In genomic region chr1:229199892-229200291, GRCh38 we compare ENCODE assay signal across 7 cellular contexts.
DNase-seq lines count a peak whose midpoint lies in the region; ATAC-seq, FAIRE-seq and TF ChIP-seq lines count a peak whose summit lies in the region.

No MANE protein-coding gene starts in this region.

- peak overlapping the region; percentile 66; the same call in 1 of the 2 replicates for H2AFZ ChIP-seq in H1 (ENCODE audit: low read length)

- TF ChIP-seq EP300 in H1 (IDR thresholded peaks at IDR 0.05; ENCODE audit: borderline replicate concordance in 1 of 2, low read depth in 2 of 2, low read length in 2 of 2) (no peak), gastroesophageal sphincter (IDR thresholded peaks at IDR 0.05) (no peak)

- H2AK5ac ChIP-seq in H1 (ENCODE audit: low read depth, low read length), result no peak overlapping the region

- no peak overlapping the region for H3K56ac ChIP-seq in H1 (replicated peaks; ENCODE audit: insufficient read length, low read depth, low read length)

- H2BK20ac ChIP-seq in H1 (ENCODE audit: low read length), result peak overlapping the region; percentile 11; the same call in 1 of the 2 replicates

- POLR2A ChIA-PET in H1 (lab: Charles Lee; ENCODE audit: partially characterized antibody), result interaction anchor here (3.3 kb wide), 1 partner anchor 9 kb away, joined by 10 read pairs; no protein-coding TSS in a partner anchor

- H2BK12ac ChIP-seq in H1 (ENCODE audit: low read depth, low read length), result peak overlapping the region; percentile 78; the same call in 1 of the 2 replicates

- FAIRE-seq in H1 (lab: Jason Lieb, UNC) (no peak), GM19239 (lab: Jason Lieb, UNC) (no peak)

- no peak overlapping the region for H3K4me2 ChIP-seq in H1 (ENCODE audit: insufficient read depth in 1 of 2, low read depth in 2 of 2, low read length in 2 of 2)

- H3K36me3 ChIP-seq in HUES64 (ENCODE audit: insufficient read depth, low read length) (no peaks in the 10 kb centered on the region), H1 (ENCODE audit: control insufficient read depth in 2 of 4, insufficient read depth in 4 of 4, low read length in 3 of 4) (no peaks in the 10 kb centered on the region), skeletal muscle tissue (ENCODE audit: control insufficient read depth in 3 of 3, insufficient read depth in 3 of 3, low read length in 3 of 3) (no peaks in the 10 kb centered on the region), gastroesophageal sphincter (no peaks in the 10 kb centered on the region)

- H4K20me1 ChIP-seq in H1 (replicated peaks in 1 of 2; ENCODE audit: control insufficient read depth in 1 of 2, insufficient read depth in 2 of 2, low read length in 2 of 2), result no peaks in the 10 kb centered on the region

- no peak overlapping the region for H3K14ac ChIP-seq in H1 (ENCODE audit: insufficient read length)

- no peaks in the 10 kb centered on the region for H3K9me3 ChIP-seq in HUES64 (ENCODE audit: insufficient read depth, low read depth, low read length)
- H3K9me3 ChIP-seq in H1 (ENCODE audit: insufficient read depth in 2 of 2, low read depth in 1 of 2, low read length in 1 of 2), result no peaks in the 10 kb centered on the region
- no peaks in the 10 kb centered on the region for H3K9me3 ChIP-seq in skeletal muscle tissue (ENCODE audit: control insufficient read depth in 3 of 3, low read length in 3 of 3)
- H3K9me3 ChIP-seq in gastroesophageal sphincter, result no peaks in the 10 kb centered on the region

- H3K79me2 ChIP-seq in H1 (ENCODE audit: control insufficient read depth in 1 of 2, insufficient read depth in 2 of 2, low read length in 2 of 2), result no peaks in the 10 kb centered on the region

- CTCF ChIA-PET in H1 (lab: Charles Lee; ENCODE audit: partially characterized antibody), result interaction anchor here (0.5 to 1.8 kb wide), 2 partner anchors 21 to 103 kb away, joined by 3 to 4 read pairs; no protein-coding TSS in a partner anchor

- peak; percentile 89 for ATAC-seq in GM21367 (IDR thresholded peaks at IDR 0.05; ENCODE audit: unreplicated experiment)
- no peak for ATAC-seq in gastroesophageal sphincter

- no peak overlapping the region; the same call in 1 of the 2 replicates for H2BK15ac ChIP-seq in H1 (ENCODE audit: low read length)

- no peak overlapping the region for H2BK120ac ChIP-seq in H1 (replicated peaks; ENCODE audit: low read depth, low read length)

- H3K4me3 ChIP-seq in HUES64 (ENCODE audit: low read length) (no peak overlapping the region), H1 (ENCODE audit: extremely low read depth in 1 of 4, insufficient read depth in 2 of 4, low read depth in 3 of 4, low read length in 4 of 4) (no peak overlapping the region), skeletal muscle tissue (ENCODE audit: low read length in 3 of 3) (peak overlapping the region in 1 of 3 donors; percentile 4), gastroesophageal sphincter (no peak overlapping the region)

- no peaks in the 10 kb centered on the region; the same call in 1 of the 2 replicates for H3K23me2 ChIP-seq in H1 (ENCODE audit: low read depth, low read length)

- peak overlapping the region; percentile 68 for H4K91ac ChIP-seq in H1 (replicated peaks; ENCODE audit: insufficient read length, low read length)

- peak in 1 of 2 experiments; percentile 45 for DNase-seq in H1 (ENCODE audit: low read depth in 1 of 2, low spot score in 2 of 2)
- no peak for DNase-seq in Ammon's horn (ENCODE audit: low spot score)
- DNase-seq in GM19239 (ENCODE audit: insufficient read length, low spot score), result no peak

- H3K9ac ChIP-seq in HUES64 (ENCODE audit: low read depth, low read length) (no peak overlapping the region), H1 (replicated peaks in 1 of 4; ENCODE audit: extremely low read depth in 1 of 4, low read depth in 3 of 4, low read length in 3 of 4) (no peak overlapping the region), skeletal muscle tissue (ENCODE audit: low read depth in 1 of 3, low read length in 3 of 3) (peak overlapping the region in 2 of 3 donors; percentile 5 to 12)

- H3K4me1 ChIP-seq in HUES64 (ENCODE audit: insufficient read depth, low read length) (peaks cover 34% of the 10 kb centered on the region), H1 (replicated peaks in 1 of 4; ENCODE audit: control insufficient read depth in 3 of 4, insufficient read depth in 4 of 4, low read length in 3 of 4) (peaks cover 3 to 18% (median 9%) of the 10 kb centered on the region in 4 experiments), skeletal muscle tissue (ENCODE audit: control insufficient read depth in 3 of 3, insufficient read depth in 3 of 3, low read length in 3 of 3) (peaks cover 5 to 8% (median 6%) of the 10 kb centered on the region in 3 donors), gastroesophageal sphincter (peaks cover 0 to 7% (median 1%) of the 10 kb centered on the region in 3 donors)

- no peak overlapping the region; the same call in 1 of the 2 replicates for H4K8ac ChIP-seq in H1 (ENCODE audit: extremely low read depth, insufficient read depth, low read length)

- WGBS in HUES64, result 79% methylated on average over 8 of the region's 8 CpGs
- 83% methylated on average over 7 of the region's 8 CpGs; no CpG with 5 or more reads in 1 of the 2 experiments for WGBS in H1 (ENCODE audit: extremely low coverage in 1 of 2, insufficient coverage in 1 of 2, insufficient read length in 1 of 2, insufficient replicate concordance in 2 of 2, low coverage in 1 of 2, low lambda C conversion rate in 2 of 2, missing lambda C conversion rate in 1 of 2), 2 experiments
- WGBS in gastroesophageal sphincter (ENCODE audit: low coverage in 1 of 2), 2 donors, result 31 to 53% methylated on average over 7 of the region's 8 CpGs

- H4K5ac ChIP-seq in H1 (ENCODE audit: insufficient read length, low read depth, low read length), result no peak overlapping the region

- no peaks in the 10 kb centered on the region for H3K79me1 ChIP-seq in H1 (ENCODE audit: low read depth, low read length)

- TF ChIP-seq CTCF in H1 (IDR thresholded peaks at IDR 0.05; ENCODE audit: control extremely low read depth in 1 of 3, insufficient read depth in 1 of 3, low read depth in 1 of 3, low read length in 3 of 3) (no peak), gastroesophageal sphincter (IDR thresholded peaks at IDR 0.05) (no peak)

- no peak overlapping the region for H3K23ac ChIP-seq in H1 (ENCODE audit: insufficient read length)

- TF ChIP-seq POLR2A in H1 (IDR thresholded peaks at IDR 0.05; ENCODE audit: control extremely low read depth in 1 of 2, low read depth in 2 of 2, low read length in 2 of 2) (no peak), gastroesophageal sphincter (IDR thresholded peaks at IDR 0.05) (no peak)

- H3K27me3 ChIP-seq in HUES64 (ENCODE audit: insufficient read depth, low read length), result no peaks in the 10 kb centered on the region
- H3K27me3 ChIP-seq in H1 (replicated peaks in 1 of 4; ENCODE audit: control insufficient read depth in 3 of 4, extremely low read depth in 1 of 4, insufficient read depth in 3 of 4, low read length in 3 of 4), result no peaks in the 10 kb centered on the region
- H3K27me3 ChIP-seq in skeletal muscle tissue (ENCODE audit: control insufficient read depth in 3 of 3, insufficient read depth in 3 of 3, low read length in 3 of 3), result no peaks in the 10 kb centered on the region
- no peaks in the 10 kb centered on the region for H3K27me3 ChIP-seq in gastroesophageal sphincter

- peak overlapping the region; percentile 27; the same call in 1 of the 2 replicates for H2BK5ac ChIP-seq in H1 (ENCODE audit: low read depth, low read length)

- H3K27ac ChIP-seq in HUES64 (ENCODE audit: low read depth, low read length) (0 out of 2 replicates have a peak overlapping the region, but pooled peaks have one; percentile 12), H1 (ENCODE audit: low read depth, low read length) (no peak overlapping the region), skeletal muscle tissue (ENCODE audit: low read depth, low read length) (no peak overlapping the region), gastroesophageal sphincter (no peak overlapping the region)

- peak overlapping the region; percentile 44; the same call in 1 of the 2 replicates for H3K18ac ChIP-seq in H1 (ENCODE audit: extremely low read depth, low read length)

- peak overlapping the region; percentile 5 for H3K4ac ChIP-seq in H1 (replicated peaks; ENCODE audit: insufficient read length, low read depth, low read length)

- no peak for TF ChIP-seq RAD21 in H1 (IDR thresholded peaks at IDR 0.05 in 1 of 2, conservative IDR thresholded peaks at IDR 0.05 in 1 of 2; ENCODE audit: low read depth in 2 of 2, low read length in 2 of 2)

TF ChIP-seq in H1, 55 proteins besides CTCF, POLR2A, EP300 and RAD21:
- TF ChIP-seq NANOG (IDR thresholded peaks at IDR 0.05; ENCODE audit: insufficient read depth, low read depth, low read length, poor library complexity, severe bottlenecking) (no peak), TEAD4 (IDR thresholded peaks at IDR 0.05; ENCODE audit: low read depth, low read length) (no peak), CEBPB (IDR thresholded peaks at IDR 0.05; ENCODE audit: low read depth, low read length) (no peak), GTF2F1 (IDR thresholded peaks at IDR 0.05; ENCODE audit: borderline replicate concordance, low read depth, low read length) (no peak), SP4 (IDR thresholded peaks at IDR 0.05; ENCODE audit: low read length) (no peak), CBX5 (IDR thresholded peaks at IDR 0.05; ENCODE audit: low read depth, low read length) (no peak), YY1 (IDR thresholded peaks at IDR 0.05; ENCODE audit: low read depth, low read length) (no peak), RNF2 (IDR thresholded peaks at IDR 0.05; ENCODE audit: borderline replicate concordance, low read depth, low read length, missing control alignments, poor library complexity, severe bottlenecking) (no peak)

Comparison
In these comparisons a context has a peak if more than half of its experiments do, and no peak if none do; other contexts are left out.
1. H3K9ac ChIP-seq: peak in skeletal muscle tissue (2 of 3); none in HUES64 (single experiment) and H1 (0 of 4).